In the genomic region with DNA sequence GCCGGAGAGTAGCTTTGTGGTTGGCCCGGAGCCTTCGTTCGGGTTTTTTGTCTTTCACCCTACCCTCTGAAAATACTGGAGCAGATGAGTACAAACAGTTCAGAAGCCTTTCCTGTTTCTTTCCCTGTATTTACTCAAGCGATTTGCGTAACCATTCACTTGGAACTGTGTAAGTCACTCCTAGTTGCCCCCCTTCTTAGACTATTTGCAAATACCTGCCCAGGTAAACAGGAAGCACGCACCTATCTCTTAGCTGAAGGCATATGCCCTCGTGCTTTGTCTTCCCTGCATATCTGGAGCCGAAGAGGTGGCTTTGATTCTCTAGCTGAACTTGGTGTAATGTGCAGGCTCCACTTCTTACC, we compare ENCODE assay signal across 1 cellular context.
TF ChIP-seq lines count a peak whose summit lies in the region.

No MANE protein-coding gene starts in this region.

TF ChIP-seq in HepG2, 621 proteins besides CTCF, POLR2A, EP300 and RAD21 (continued from another document):
- TF ChIP-seq, protein P1, sequence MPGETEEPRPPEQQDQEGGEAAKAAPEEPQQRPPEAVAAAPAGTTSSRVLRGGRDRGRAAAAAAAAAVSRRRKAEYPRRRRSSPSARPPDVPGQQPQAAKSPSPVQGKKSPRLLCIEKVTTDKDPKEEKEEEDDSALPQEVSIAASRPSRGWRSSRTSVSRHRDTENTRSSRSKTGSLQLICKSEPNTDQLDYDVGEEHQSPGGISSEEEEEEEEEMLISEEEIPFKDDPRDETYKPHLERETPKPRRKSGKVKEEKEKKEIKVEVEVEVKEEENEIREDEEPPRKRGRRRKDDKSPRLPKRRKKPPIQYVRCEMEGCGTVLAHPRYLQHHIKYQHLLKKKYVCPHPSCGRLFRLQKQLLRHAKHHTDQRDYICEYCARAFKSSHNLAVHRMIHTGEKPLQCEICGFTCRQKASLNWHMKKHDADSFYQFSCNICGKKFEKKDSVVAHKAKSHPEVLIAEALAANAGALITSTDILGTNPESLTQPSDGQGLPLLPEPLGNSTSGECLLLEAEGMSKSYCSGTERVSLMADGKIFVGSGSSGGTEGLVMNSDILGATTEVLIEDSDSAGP (CRISPR knock-in tag; IDR thresholded peaks at IDR 0.05; ENCODE audit: borderline replicate concordance): 0 out of 2 replicates have a peak, but pooled peaks have one; percentile 8
- no peak for TF ChIP-seq ZBTB39 (CRISPR knock-in tag; IDR thresholded peaks at IDR 0.05)
- TF ChIP-seq ZFYVE20 (CRISPR knock-in tag; IDR thresholded peaks at IDR 0.05; ENCODE audit: borderline replicate concordance, low read depth): no peak
- TF ChIP-seq, protein P2, sequence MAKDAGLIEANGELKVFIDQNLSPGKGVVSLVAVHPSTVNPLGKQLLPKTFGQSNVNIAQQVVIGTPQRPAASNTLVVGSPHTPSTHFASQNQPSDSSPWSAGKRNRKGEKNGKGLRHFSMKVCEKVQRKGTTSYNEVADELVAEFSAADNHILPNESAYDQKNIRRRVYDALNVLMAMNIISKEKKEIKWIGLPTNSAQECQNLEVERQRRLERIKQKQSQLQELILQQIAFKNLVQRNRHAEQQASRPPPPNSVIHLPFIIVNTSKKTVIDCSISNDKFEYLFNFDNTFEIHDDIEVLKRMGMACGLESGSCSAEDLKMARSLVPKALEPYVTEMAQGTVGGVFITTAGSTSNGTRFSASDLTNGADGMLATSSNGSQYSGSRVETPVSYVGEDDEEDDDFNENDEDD (CRISPR knock-in tag; IDR thresholded peaks at IDR 0.05; ENCODE audit: borderline replicate concordance): no peak
- no peak for TF ChIP-seq SAP130 (CRISPR knock-in tag; IDR thresholded peaks at IDR 0.05; ENCODE audit: low read depth)
- TF ChIP-seq NFKBIZ (CRISPR knock-in tag; IDR thresholded peaks at IDR 0.05): no peak
- no peak for TF ChIP-seq FOXA1 (IDR thresholded peaks at IDR 0.05)
- TF ChIP-seq FOXA1 (CRISPR knock-in tag; IDR thresholded peaks at IDR 0.05): peak; percentile 18; the same call in 1 of the 2 replicates
- TF ChIP-seq, protein P3, sequence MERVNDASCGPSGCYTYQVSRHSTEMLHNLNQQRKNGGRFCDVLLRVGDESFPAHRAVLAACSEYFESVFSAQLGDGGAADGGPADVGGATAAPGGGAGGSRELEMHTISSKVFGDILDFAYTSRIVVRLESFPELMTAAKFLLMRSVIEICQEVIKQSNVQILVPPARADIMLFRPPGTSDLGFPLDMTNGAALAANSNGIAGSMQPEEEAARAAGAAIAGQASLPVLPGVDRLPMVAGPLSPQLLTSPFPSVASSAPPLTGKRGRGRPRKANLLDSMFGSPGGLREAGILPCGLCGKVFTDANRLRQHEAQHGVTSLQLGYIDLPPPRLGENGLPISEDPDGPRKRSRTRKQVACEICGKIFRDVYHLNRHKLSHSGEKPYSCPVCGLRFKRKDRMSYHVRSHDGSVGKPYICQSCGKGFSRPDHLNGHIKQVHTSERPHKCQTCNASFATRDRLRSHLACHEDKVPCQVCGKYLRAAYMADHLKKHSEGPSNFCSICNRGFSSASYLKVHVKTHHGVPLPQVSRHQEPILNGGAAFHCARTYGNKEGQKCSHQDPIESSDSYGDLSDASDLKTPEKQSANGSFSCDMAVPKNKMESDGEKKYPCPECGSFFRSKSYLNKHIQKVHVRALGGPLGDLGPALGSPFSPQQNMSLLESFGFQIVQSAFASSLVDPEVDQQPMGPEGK (CRISPR knock-in tag; IDR thresholded peaks at IDR 0.05): 0 out of 2 replicates have a peak, but pooled peaks have one; percentile 16
- TF ChIP-seq ZNF383 (CRISPR knock-in tag; IDR thresholded peaks at IDR 0.05; ENCODE audit: borderline replicate concordance): no peak
- peak; percentile 26; the same call in 1 of the 2 replicates for TF ChIP-seq CEBPB (IDR thresholded peaks at IDR 0.05; ENCODE audit: borderline replicate concordance, low read depth, low read length)
- TF ChIP-seq ELF1 (CRISPR knock-in tag; IDR thresholded peaks at IDR 0.05): 0 out of 2 replicates have a peak, but pooled peaks have one; percentile 15
- TF ChIP-seq, protein P4, sequence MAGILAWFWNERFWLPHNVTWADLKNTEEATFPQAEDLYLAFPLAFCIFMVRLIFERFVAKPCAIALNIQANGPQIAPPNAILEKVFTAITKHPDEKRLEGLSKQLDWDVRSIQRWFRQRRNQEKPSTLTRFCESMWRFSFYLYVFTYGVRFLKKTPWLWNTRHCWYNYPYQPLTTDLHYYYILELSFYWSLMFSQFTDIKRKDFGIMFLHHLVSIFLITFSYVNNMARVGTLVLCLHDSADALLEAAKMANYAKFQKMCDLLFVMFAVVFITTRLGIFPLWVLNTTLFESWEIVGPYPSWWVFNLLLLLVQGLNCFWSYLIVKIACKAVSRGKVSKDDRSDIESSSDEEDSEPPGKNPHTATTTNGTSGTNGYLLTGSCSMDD (CRISPR knock-in tag; IDR thresholded peaks at IDR 0.05): no peak
- TF ChIP-seq, protein P5, sequence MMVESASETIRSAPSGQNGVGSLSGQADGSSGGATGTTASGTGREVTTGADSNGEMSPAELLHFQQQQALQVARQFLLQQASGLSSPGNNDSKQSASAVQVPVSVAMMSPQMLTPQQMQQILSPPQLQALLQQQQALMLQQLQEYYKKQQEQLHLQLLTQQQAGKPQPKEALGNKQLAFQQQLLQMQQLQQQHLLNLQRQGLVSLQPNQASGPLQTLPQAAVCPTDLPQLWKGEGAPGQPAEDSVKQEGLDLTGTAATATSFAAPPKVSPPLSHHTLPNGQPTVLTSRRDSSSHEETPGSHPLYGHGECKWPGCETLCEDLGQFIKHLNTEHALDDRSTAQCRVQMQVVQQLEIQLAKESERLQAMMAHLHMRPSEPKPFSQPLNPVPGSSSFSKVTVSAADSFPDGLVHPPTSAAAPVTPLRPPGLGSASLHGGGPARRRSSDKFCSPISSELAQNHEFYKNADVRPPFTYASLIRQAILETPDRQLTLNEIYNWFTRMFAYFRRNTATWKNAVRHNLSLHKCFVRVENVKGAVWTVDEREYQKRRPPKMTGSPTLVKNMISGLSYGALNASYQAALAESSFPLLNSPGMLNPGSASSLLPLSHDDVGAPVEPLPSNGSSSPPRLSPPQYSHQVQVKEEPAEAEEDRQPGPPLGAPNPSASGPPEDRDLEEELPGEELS (CRISPR knock-in tag; IDR thresholded peaks at IDR 0.05): peak; percentile 85
- no peak for TF ChIP-seq MXD4 (CRISPR knock-in tag; IDR thresholded peaks at IDR 0.05)
- no peak for TF ChIP-seq TBX2 (CRISPR knock-in tag; IDR thresholded peaks at IDR 0.05; ENCODE audit: borderline replicate concordance)
- no peak for TF ChIP-seq PHB2 (IDR thresholded peaks at IDR 0.05; ENCODE audit: partially characterized antibody)
- no peak for TF ChIP-seq FOXP1 (IDR thresholded peaks at IDR 0.05)
- TF ChIP-seq FOXP1 (CRISPR knock-in tag; IDR thresholded peaks at IDR 0.05): peak; percentile 92
- TF ChIP-seq ELF3 (CRISPR knock-in tag; IDR thresholded peaks at IDR 0.05): no peak
- no peak for TF ChIP-seq ZNF430 (CRISPR knock-in tag; IDR thresholded peaks at IDR 0.05)
- TF ChIP-seq BRF2 (CRISPR knock-in tag; IDR thresholded peaks at IDR 0.05): no peak
- TF ChIP-seq ZNF564 (CRISPR knock-in tag; IDR thresholded peaks at IDR 0.05): no peak
- TF ChIP-seq ZNF652 (CRISPR knock-in tag; IDR thresholded peaks at IDR 0.05; ENCODE audit: borderline replicate concordance, low read depth): no peak
